8 cellular contexts compared by ENCODE assay signal in the genomic region with DNA sequence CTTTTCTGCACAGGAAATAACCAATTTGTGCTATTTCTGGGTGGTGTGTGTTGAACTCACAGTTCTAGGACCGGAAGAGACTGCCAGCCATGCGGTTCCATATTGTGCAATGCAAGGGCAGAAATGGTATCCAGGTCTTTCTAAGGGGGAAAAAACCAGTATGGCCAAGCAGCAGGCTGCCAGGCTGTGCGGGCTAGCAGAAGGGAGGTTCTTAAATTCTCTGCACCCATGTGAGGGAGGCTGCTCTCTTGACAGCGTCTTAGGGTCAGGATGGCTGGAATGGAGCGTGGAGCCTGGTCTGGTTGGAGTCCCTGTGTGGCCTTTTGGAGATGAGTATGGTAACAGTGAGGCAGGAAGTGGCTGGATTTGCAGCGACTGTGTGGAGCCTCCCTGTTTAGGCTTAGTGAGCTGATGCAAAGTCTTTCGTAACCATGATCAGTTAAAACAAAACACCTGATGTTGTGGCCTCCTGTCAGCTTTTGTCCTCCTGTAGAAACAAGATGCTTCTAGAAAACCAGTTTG. TPM values are rescaled to one million over a fixed set of nuclear protein-coding genes. Genes with fewer than 3 reads are reported as not detected.
DNase-seq lines count a peak whose midpoint lies in the region; ATAC-seq and TF ChIP-seq lines count a peak whose summit lies in the region.

No MANE protein-coding gene starts in this region.

- ATAC-seq in GM18505 (IDR thresholded peaks at IDR 0.05; ENCODE audit: unreplicated experiment) = peak; percentile 40
- ATAC-seq in GM23338 = peak; percentile 62
- ATAC-seq in central memory CD8-positive, alpha-beta T cell (replicated peaks; ENCODE audit: extremely low read depth, poor library complexity, severe bottlenecking) = peak; percentile 42

- H4K20me1 ChIP-seq in GM23338 (replicated peaks; ENCODE audit: insufficient read depth) (peaks cover 26% of the 10 kb centered on the region), neural progenitor cell (ENCODE audit: low read depth) (peaks cover 68% of the 10 kb centered on the region)

- H3K4me3 Mint-ChIP-seq in GM23338 (no peak overlapping the region), neural progenitor cell (no peak overlapping the region)
- peak overlapping the region; percentile 74 for H3K4me3 Mint-ChIP-seq in central memory CD8-positive, alpha-beta T cell

- DNase-seq in GM23338 (ENCODE audit: low spot score) = no peak
- DNase-seq in MG63 = peak; percentile 17
- DNase-seq in central memory CD8-positive, alpha-beta T cell (ENCODE audit: low spot score in 2 of 2) = peak in 1 of 2 donors; percentile 46
- no peak for DNase-seq in neural progenitor cell (ENCODE audit: low spot score)
- DNase-seq in posterior cingulate gyrus = no peak
- no peak for DNase-seq in DMS153 treated with DMSO at 0.1 percent for 48 hours (lab: John Stamatoyannopoulos, UW; ENCODE audit: unreplicated experiment)
- no peak for DNase-seq in DMS53 (lab: John Stamatoyannopoulos, UW)

- H3K36me3 Mint-ChIP-seq in GM23338 (ENCODE audit: low read depth) = peaks cover 9% of the 10 kb centered on the region; the same call in 1 of the 3 replicates
- H3K36me3 Mint-ChIP-seq in central memory CD8-positive, alpha-beta T cell (ENCODE audit: insufficient read depth) = peaks cover 22% of the 10 kb centered on the region
- H3K36me3 Mint-ChIP-seq in neural progenitor cell = peaks cover 32% of the 10 kb centered on the region

- TF ChIP-seq POLR2A in GM18505 (IDR thresholded peaks at IDR 0.05; ENCODE audit: borderline replicate concordance, extremely low read depth, insufficient read depth, insufficient read length) = peak; percentile 56

- H3K4me1 ChIP-seq in GM23338 (ENCODE audit: insufficient read depth) (peaks cover 38% of the 10 kb centered on the region), neural progenitor cell (peaks cover 35% of the 10 kb centered on the region)

- peaks cover 16% of the 10 kb centered on the region for H3K9me2 ChIP-seq in GM23338 (ENCODE audit: insufficient read depth)

- H3K9me3 Mint-ChIP-seq in GM23338 (no peaks in the 10 kb centered on the region), neural progenitor cell (peaks cover 6% of the 10 kb centered on the region)
- H3K9me3 Mint-ChIP-seq in central memory CD8-positive, alpha-beta T cell = no peaks in the 10 kb centered on the region

- no peak overlapping the region for H3K9ac ChIP-seq in neural progenitor cell

- H3K27me3 Mint-ChIP-seq in GM23338 (ENCODE audit: insufficient read depth, low read depth, poor library complexity) (peaks cover 8% of the 10 kb centered on the region), neural progenitor cell (ENCODE audit: insufficient read depth, low read depth) (peaks cover 3% of the 10 kb centered on the region)
- H3K27me3 Mint-ChIP-seq in central memory CD8-positive, alpha-beta T cell = no peaks in the 10 kb centered on the region

- intact Hi-C loops in posterior cingulate gyrus (cut with DNase I) = no loop called here

- H3K27me3 ChIP-seq in GM23338 (ENCODE audit: insufficient read depth) = no peaks in the 10 kb centered on the region
- no peaks in the 10 kb centered on the region for H3K27me3 ChIP-seq in MG63
- H3K27me3 ChIP-seq in neural progenitor cell = no peaks in the 10 kb centered on the region

- H3K4me3 ChIP-seq in GM23338 (no peak overlapping the region), MG63 (no peak overlapping the region), neural progenitor cell (no peak overlapping the region)

- H3K79me2 ChIP-seq in GM23338 (replicated peaks; ENCODE audit: insufficient read depth) = peaks cover 100% of the 10 kb centered on the region
- H3K79me2 ChIP-seq in neural progenitor cell (ENCODE audit: low read depth) = peaks cover 97% of the 10 kb centered on the region

- H3F3A ChIP-seq in GM23338 (replicated peaks; ENCODE audit: low read depth) = no peaks in the 10 kb centered on the region
- no peaks in the 10 kb centered on the region for H3F3A ChIP-seq in neural progenitor cell (ENCODE audit: low read depth)

- H2AFZ ChIP-seq in GM23338 = no peak overlapping the region
- H2AFZ ChIP-seq in neural progenitor cell (replicated peaks) = no peak overlapping the region

- peaks cover 66% of the 10 kb centered on the region for H3K4me1 Mint-ChIP-seq in GM23338
- H3K4me1 Mint-ChIP-seq in central memory CD8-positive, alpha-beta T cell = peaks cover 88% of the 10 kb centered on the region
- peaks cover 32% of the 10 kb centered on the region for H3K4me1 Mint-ChIP-seq in neural progenitor cell

- no peaks in the 10 kb centered on the region for H3K9me3 ChIP-seq in MG63
- H3K9me3 ChIP-seq in neural progenitor cell (ENCODE audit: low read depth) = no peaks in the 10 kb centered on the region

- H3K36me3 ChIP-seq in GM23338 (ENCODE audit: insufficient read depth) (no peaks in the 10 kb centered on the region), MG63 (no peaks in the 10 kb centered on the region; the same call in 1 of the 2 replicates), neural progenitor cell (no peaks in the 10 kb centered on the region)

- H3K27ac ChIP-seq in GM23338 (ENCODE audit: low read depth) (peak overlapping the region; percentile 76; the same call in 1 of the 2 replicates), neural progenitor cell (no peak overlapping the region)

- H3K4me2 ChIP-seq in GM23338 (peak overlapping the region; percentile 41), neural progenitor cell (peak overlapping the region; percentile 33)

- no peak for TF ChIP-seq CTCF in GM23338 (conservative IDR thresholded peaks at IDR 0.05; ENCODE audit: low read depth in 2 of 2)
- no peak for TF ChIP-seq CTCF in neural progenitor cell (IDR thresholded peaks at IDR 0.05)

- H3K27ac Mint-ChIP-seq in GM23338 (peak overlapping the region; percentile 66), neural progenitor cell (no peak overlapping the region)
- H3K27ac Mint-ChIP-seq in central memory CD8-positive, alpha-beta T cell (ENCODE audit: low read depth) = peak overlapping the region; percentile 94

TF ChIP-seq in GM23338, 12 proteins besides CTCF, POLR2A, EP300 and RAD21 (continues in another document):
- TF ChIP-seq, protein P1, sequence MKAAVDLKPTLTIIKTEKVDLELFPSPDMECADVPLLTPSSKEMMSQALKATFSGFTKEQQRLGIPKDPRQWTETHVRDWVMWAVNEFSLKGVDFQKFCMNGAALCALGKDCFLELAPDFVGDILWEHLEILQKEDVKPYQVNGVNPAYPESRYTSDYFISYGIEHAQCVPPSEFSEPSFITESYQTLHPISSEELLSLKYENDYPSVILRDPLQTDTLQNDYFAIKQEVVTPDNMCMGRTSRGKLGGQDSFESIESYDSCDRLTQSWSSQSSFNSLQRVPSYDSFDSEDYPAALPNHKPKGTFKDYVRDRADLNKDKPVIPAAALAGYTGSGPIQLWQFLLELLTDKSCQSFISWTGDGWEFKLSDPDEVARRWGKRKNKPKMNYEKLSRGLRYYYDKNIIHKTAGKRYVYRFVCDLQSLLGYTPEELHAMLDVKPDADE (IDR thresholded peaks at IDR 0.05) = no peak
- TF ChIP-seq ZNF331 (CRISPR knock-in tag; IDR thresholded peaks at IDR 0.05; ENCODE audit: low read depth) (no peak), STAT1 (IDR thresholded peaks at IDR 0.05; ENCODE audit: unreplicated experiment) (no peak), POLR2AphosphoS5 (IDR thresholded peaks at IDR 0.05; ENCODE audit: low read depth) (no peak), NANOG (IDR thresholded peaks at IDR 0.05; ENCODE audit: borderline replicate concordance) (no peak)
- TF ChIP-seq, protein P2, sequence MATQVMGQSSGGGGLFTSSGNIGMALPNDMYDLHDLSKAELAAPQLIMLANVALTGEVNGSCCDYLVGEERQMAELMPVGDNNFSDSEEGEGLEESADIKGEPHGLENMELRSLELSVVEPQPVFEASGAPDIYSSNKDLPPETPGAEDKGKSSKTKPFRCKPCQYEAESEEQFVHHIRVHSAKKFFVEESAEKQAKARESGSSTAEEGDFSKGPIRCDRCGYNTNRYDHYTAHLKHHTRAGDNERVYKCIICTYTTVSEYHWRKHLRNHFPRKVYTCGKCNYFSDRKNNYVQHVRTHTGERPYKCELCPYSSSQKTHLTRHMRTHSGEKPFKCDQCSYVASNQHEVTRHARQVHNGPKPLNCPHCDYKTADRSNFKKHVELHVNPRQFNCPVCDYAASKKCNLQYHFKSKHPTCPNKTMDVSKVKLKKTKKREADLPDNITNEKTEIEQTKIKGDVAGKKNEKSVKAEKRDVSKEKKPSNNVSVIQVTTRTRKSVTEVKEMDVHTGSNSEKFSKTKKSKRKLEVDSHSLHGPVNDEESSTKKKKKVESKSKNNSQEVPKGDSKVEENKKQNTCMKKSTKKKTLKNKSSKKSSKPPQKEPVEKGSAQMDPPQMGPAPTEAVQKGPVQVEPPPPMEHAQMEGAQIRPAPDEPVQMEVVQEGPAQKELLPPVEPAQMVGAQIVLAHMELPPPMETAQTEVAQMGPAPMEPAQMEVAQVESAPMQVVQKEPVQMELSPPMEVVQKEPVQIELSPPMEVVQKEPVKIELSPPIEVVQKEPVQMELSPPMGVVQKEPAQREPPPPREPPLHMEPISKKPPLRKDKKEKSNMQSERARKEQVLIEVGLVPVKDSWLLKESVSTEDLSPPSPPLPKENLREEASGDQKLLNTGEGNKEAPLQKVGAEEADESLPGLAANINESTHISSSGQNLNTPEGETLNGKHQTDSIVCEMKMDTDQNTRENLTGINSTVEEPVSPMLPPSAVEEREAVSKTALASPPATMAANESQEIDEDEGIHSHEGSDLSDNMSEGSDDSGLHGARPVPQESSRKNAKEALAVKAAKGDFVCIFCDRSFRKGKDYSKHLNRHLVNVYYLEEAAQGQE (IDR thresholded peaks at IDR 0.05; ENCODE audit: unreplicated experiment) = no peak

RNA-seq across cellular contexts. Expression of a gene that starts 52.6 kb away (rescaled TPM):
- 59.9 and 62.4 TPM in 2 replicates for total RNA-seq in GM23338 (2014; rRNA removed; shearing (Covaris generic))
- 26.9 and 28.4 TPM in 2 replicates for polyA plus RNA-seq in GM23338 (2016; fragmentation: Nextera tagmentation; extraction: Ambion mirVana)
- 7.3 and 23.4 TPM in 2 replicates for total RNA-seq in MG63 (2014; rRNA removed; shearing (Covaris generic); ENCODE audit: low replicate concordance)
- 26.2 and 32.8 TPM in 2 replicates for total RNA-seq in neural progenitor cell (ENCODE audit: low replicate concordance)
